In genomic region chr9:83817356-83818278, GRCh38 we compare ENCODE assay signal across 8 cellular contexts. TPM values are rescaled to one million over a fixed set of nuclear protein-coding genes. Genes with fewer than 3 reads are reported as not detected.
A peak's percentile ranks its signal among the peaks of the same experiment; 100 is the strongest.
DNase-seq lines count a peak whose midpoint lies in the region; ATAC-seq and TF ChIP-seq lines count a peak whose summit lies in the region.
"Not testable (repeated sequence)": the region's sequence is repeated elsewhere in the genome, so short reads cannot be mapped to it uniquely, and the experiment has no call there.

Gene GKAP1, minus strand, starts transcription at chr9:83817769. Its CDS starts 11,252 bp downstream, at chr9:83806517.

- DNase-seq in AG20443 (ENCODE audit: low spot score) (peak; percentile 77), NCI-H345 (lab: John Stamatoyannopoulos, UW) (peak; percentile 78)
- peak; percentile 78 to 83 for DNase-seq in activated CD4-positive, alpha-beta T cell treated with anti-CD3 and anti-CD28 coated beads for 4 hours
- not testable (repeated sequence) for DNase-seq in chondrocyte (ENCODE audit: low spot score)
- DNase-seq in stimulated activated CD4-positive, alpha-beta T cell treated with anti-CD3 and anti-CD28 coated beads, Interleukin-15, amount 100 ng/mL, for 24 hours: peak; percentile 81

- ATAC-seq in GM18909 (IDR thresholded peaks at IDR 0.05; ENCODE audit: poor library complexity, unreplicated experiment) (peak; percentile 82), HG03139 (IDR thresholded peaks at IDR 0.05; ENCODE audit: unreplicated experiment) (peak; percentile 78)

- H3K4me3 Mint-ChIP-seq in chondrocyte (ENCODE audit: unreplicated experiment): peak within 1 kb of the TSS; percentile 73

- TF ChIP-seq CTCF in chondrocyte (IDR thresholded peaks at IDR 0.05): peak; percentile 43

- not testable (repeated sequence) for H3K4me1 Mint-ChIP-seq in chondrocyte (ENCODE audit: low read depth)

- not testable (repeated sequence) for H3K36me3 Mint-ChIP-seq in chondrocyte (ENCODE audit: low read depth)

- peak within 1 kb of the TSS; percentile 74 for H3K27ac ChIP-seq in layer of hippocampus (ENCODE audit: low read depth, low read length)

- H3K9me3 Mint-ChIP-seq in chondrocyte (ENCODE audit: low read depth): not testable (repeated sequence)

- H3K27ac Mint-ChIP-seq in chondrocyte (ENCODE audit: unreplicated experiment): peak within 1 kb of the TSS; percentile 45

- not testable (repeated sequence) for H3K27me3 Mint-ChIP-seq in chondrocyte (ENCODE audit: low read depth)

- H3K27me3 ChIP-seq in layer of hippocampus (ENCODE audit: control insufficient read depth, insufficient read depth, low read length): not testable (repeated sequence)

RNA-seq across cellular contexts. Expression of gene GKAP1, which starts in this region (rescaled TPM):
- total RNA-seq in chondrocyte: 1.7 to 2.6 TPM (median 1.9 TPM) in 3 replicates
